Comparison of ENCODE assay signal across 27 cellular contexts in genomic region chr18:1075310-1075709, GRCh38.
DNase-seq lines count a peak whose midpoint lies in the region; ATAC-seq lines count a peak whose summit lies in the region.
"Had no signal": no experiment of that assay in that cellular context is flagged by ENCODE, and none has a peak within 500 bp of the region (broad histone marks: within the 10 kb centered on the region; RNA-seq: fewer than 3 reads in every experiment).

No MANE protein-coding gene starts in this region.

- no peaks in the 10 kb centered on the region for H3K4me1 ChIP-seq in SJCRH30
- H3K4me1 ChIP-seq: adrenal gland, foreskin keratinocyte, transverse colon had no signal

- no peaks in the 10 kb centered on the region for H3K36me3 ChIP-seq in SJCRH30
- H3K36me3 ChIP-seq: adrenal gland, transverse colon had no signal

- DNase-seq in NCI-H510A treated with DMSO at 0.1 percent for 48 hours (lab: John Stamatoyannopoulos, UW) (peak; percentile 53), NCI-H510A (lab: John Stamatoyannopoulos, UW) (no peak), NCI-H2081 (lab: John Stamatoyannopoulos, UW) (peak; percentile 65 to 90), SHP77 (lab: John Stamatoyannopoulos, UW) (peak; percentile 51 to 69), SJCRH30 (no peak), cerebellum (ENCODE audit: low spot score) (no peak)
- DNase-seq: activated CD4-positive, alpha-beta T cell treated with anti-CD3 and anti-CD28 coated beads, Interleukin-2, amount 10 ng/mL, durations not matched to agents 7 days and 5 days; activated CD8-positive, alpha-beta memory T cell treated with anti-CD3 and anti-CD28 coated beads, Interleukin-2, amount 10 ng/mL, durations not matched to agents 7 days and 5 days; activated naive CD4-positive, alpha-beta T cell treated with Interleukin-2 at 50 U/mL for 16 hours; activated T-cell treated with anti-CD3 and anti-CD28 coated beads, Interleukin-2, amount 50 U/mL, for 72 hours; adrenal gland; AML-193; CD8-positive, alpha-beta memory T cell; effector memory CD4-positive, alpha-beta T cell; foreskin keratinocyte; hypothalamus; islet precursor cell; midbrain; natural killer cell; NCI-H2227 treated with DMSO at 0.1 percent for 48 hours; small intestine; stimulated activated CD4-positive, alpha-beta T cell treated with anti-CD3 and anti-CD28 coated beads, Interleukin-1b, Interleukin-23, amount 100 ng/mL, for 48 hours; transverse colon had no signal

- H3K27me3 ChIP-seq in SJCRH30: no peaks in the 10 kb centered on the region
- H3K27me3 ChIP-seq: adrenal gland, foreskin keratinocyte, transverse colon had no signal

- no peak overlapping the region for H3K27ac ChIP-seq in SJCRH30
- H3K27ac ChIP-seq: adrenal gland, foreskin keratinocyte, SK-N-MC, transverse colon had no signal

- no peaks in the 10 kb centered on the region for H3K9me3 ChIP-seq in SJCRH30 (replicated peaks)
- H3K9me3 ChIP-seq: adrenal gland, transverse colon had no signal

- no peak overlapping the region for H3K4me3 ChIP-seq in SJCRH30
- H3K4me3 ChIP-seq: adrenal gland, SK-N-MC, transverse colon had no signal

- ATAC-seq in HG02763 (IDR thresholded peaks at IDR 0.05; ENCODE audit: unreplicated experiment) (no peak), GM21447 (IDR thresholded peaks at IDR 0.05; ENCODE audit: unreplicated experiment) (no peak)
- ATAC-seq: activated CD8-positive, alpha-beta memory T cell treated with anti-CD3 and anti-CD28 coated beads, Interleukin-2, amount 10 ng/mL, durations not matched to agents 7 days and 5 days; activated T-cell treated with anti-CD3 and anti-CD28 coated beads, Interleukin-2, amount 50 U/mL, for 72 hours; esophagus mucosa; foreskin keratinocyte; natural killer cell had no signal

Comparison
In these comparisons a context has a peak if more than half of its experiments do, and no peak if none do; other contexts are left out.
1. DNase-seq: peak in NCI-H510A treated with DMSO at 0.1 percent for 48 hours (single experiment), NCI-H2081 (2 of 2) and SHP77 (2 of 2); none in NCI-H510A (single experiment), SJCRH30 (0 of 2) and cerebellum (single experiment).